19 cellular contexts compared by ENCODE assay signal in genomic region chr2:20300656-20301055, GRCh38. TPM values are rescaled to one million over a fixed set of nuclear protein-coding genes. Genes with fewer than 3 reads are reported as not detected.
DNase-seq lines count a peak whose midpoint lies in the region; ATAC-seq and TF ChIP-seq lines count a peak whose summit lies in the region.
"Had no signal": no experiment of that assay in that cellular context is flagged by ENCODE, and none has a peak within 500 bp of the region (broad histone marks: within the 10 kb centered on the region; RNA-seq: fewer than 3 reads in every experiment).

No MANE protein-coding gene starts in this region.

- peaks cover 10% of the 10 kb centered on the region for H3K4me1 Mint-ChIP-seq in stimulated activated naive CD8-positive, alpha-beta T cell treated with anti-CD3 and anti-CD28 coated beads, Interleukin-15, Interleukin-2, amounts not matched to agents 100 ng/mL and 50 ng/mL, for 24 hours (ENCODE audit: low read depth)
- H3K4me1 Mint-ChIP-seq in chondrocyte (ENCODE audit: low read depth) (peaks cover 38% of the 10 kb centered on the region), mesothelial cell of epicardium (peaks cover 17% of the 10 kb centered on the region), type B pancreatic cell (ENCODE audit: unreplicated experiment) (peaks cover 15% of the 10 kb centered on the region)
- H3K4me1 Mint-ChIP-seq: CD14-positive monocyte had no signal

- no peak for ATAC-seq in stimulated activated naive CD8-positive, alpha-beta T cell treated with anti-CD3 and anti-CD28 coated beads, Interleukin-15, Interleukin-2, amounts not matched to agents 100 U/mL and 50 U/mL, for 24 hours

- H3K4me3 Mint-ChIP-seq in stimulated activated naive CD8-positive, alpha-beta T cell treated with anti-CD3 and anti-CD28 coated beads, Interleukin-15, Interleukin-2, amounts not matched to agents 100 ng/mL and 50 ng/mL, for 24 hours, result no peak overlapping the region
- no peak overlapping the region for H3K4me3 Mint-ChIP-seq in chondrocyte (ENCODE audit: unreplicated experiment)
- no peak overlapping the region for H3K4me3 Mint-ChIP-seq in mesothelial cell of epicardium
- H3K4me3 Mint-ChIP-seq in type B pancreatic cell, result peak overlapping the region; percentile 21
- H3K4me3 Mint-ChIP-seq: CD14-positive monocyte had no signal

- no peak for DNase-seq in stimulated activated naive CD8-positive, alpha-beta T cell treated with anti-CD3 and anti-CD28 coated beads, Interleukin-15, Interleukin-2, amounts not matched to agents 100 U/mL and 50 U/mL, for 24 hours
- DNase-seq in chondrocyte (ENCODE audit: low spot score) (no peak), mesothelial cell of epicardium (ENCODE audit: low spot score in 2 of 2, unreplicated experiment in 2 of 2) (no peak), type B pancreatic cell (ENCODE audit: extremely low spot score, unreplicated experiment) (no peak), NCI-H187 treated with DMSO at 0.1 percent for 48 hours (lab: John Stamatoyannopoulos, UW) (no peak), GM13977 (ENCODE audit: low spot score) (no peak), NCI-H226 (no peak)
- DNase-seq: ACHN; AML-193; COR-L47; DMS153; EL; GM23248; NCI-H1930; NCI-H446 treated with DMSO at 0.1 percent for 48 hours; NK-92 treated with Interleukin-12 subunit alpha and Interleukin-12 subunit beta, amount 100 ng/mL, for 24 hours; SIG-M5 had no signal

- no peaks in the 10 kb centered on the region for H3K27me3 Mint-ChIP-seq in stimulated activated naive CD8-positive, alpha-beta T cell treated with anti-CD3 and anti-CD28 coated beads, Interleukin-15, Interleukin-2, amounts not matched to agents 100 ng/mL and 50 ng/mL, for 24 hours
- no peaks in the 10 kb centered on the region for H3K27me3 Mint-ChIP-seq in chondrocyte (ENCODE audit: low read depth)
- H3K27me3 Mint-ChIP-seq in mesothelial cell of epicardium (ENCODE audit: low read depth), result no peaks in the 10 kb centered on the region
- no peaks in the 10 kb centered on the region for H3K27me3 Mint-ChIP-seq in type B pancreatic cell

- TF ChIP-seq CTCF in chondrocyte (IDR thresholded peaks at IDR 0.05) (no peak), mesothelial cell of epicardium (IDR thresholded peaks at IDR 0.05; ENCODE audit: unreplicated experiment) (no peak), type B pancreatic cell (conservative IDR thresholded peaks at IDR 0.05) (no peak), GM13977 (IDR thresholded peaks at IDR 0.05; ENCODE audit: extremely low read depth, insufficient read depth, missing control alignments) (no peak)

- no peaks in the 10 kb centered on the region for H3K9me3 Mint-ChIP-seq in stimulated activated naive CD8-positive, alpha-beta T cell treated with anti-CD3 and anti-CD28 coated beads, Interleukin-15, Interleukin-2, amounts not matched to agents 100 ng/mL and 50 ng/mL, for 24 hours
- H3K9me3 Mint-ChIP-seq in chondrocyte (ENCODE audit: low read depth) (no peaks in the 10 kb centered on the region), mesothelial cell of epicardium (no peaks in the 10 kb centered on the region), type B pancreatic cell (no peaks in the 10 kb centered on the region)

- in situ Hi-C loops in GM13977 (cut with MboI; ENCODE audit: low pct_unique_long_range_greater_than_20kb, low sequenced_read_pairs, unreplicated experiment), result no loop called here

- H3K36me3 Mint-ChIP-seq in stimulated activated naive CD8-positive, alpha-beta T cell treated with anti-CD3 and anti-CD28 coated beads, Interleukin-15, Interleukin-2, amounts not matched to agents 100 ng/mL and 50 ng/mL, for 24 hours (ENCODE audit: low read depth), result peaks cover 62% of the 10 kb centered on the region
- H3K36me3 Mint-ChIP-seq in chondrocyte (ENCODE audit: low read depth) (peaks cover 11% of the 10 kb centered on the region), mesothelial cell of epicardium (peaks cover 17% of the 10 kb centered on the region), type B pancreatic cell (peaks cover 32% of the 10 kb centered on the region)

- H3K27ac Mint-ChIP-seq in stimulated activated naive CD8-positive, alpha-beta T cell treated with anti-CD3 and anti-CD28 coated beads, Interleukin-15, Interleukin-2, amounts not matched to agents 100 ng/mL and 50 ng/mL, for 24 hours, result peak overlapping the region; percentile 49
- H3K27ac Mint-ChIP-seq in chondrocyte (ENCODE audit: unreplicated experiment) (peak overlapping the region; percentile 17), mesothelial cell of epicardium (peak overlapping the region; percentile 45), type B pancreatic cell (peak overlapping the region; percentile 78)
- H3K27ac Mint-ChIP-seq: CD14-positive monocyte had no signal

RNA-seq across cellular contexts. Expression of gene PUM2, which starts 50.0 kb away (rescaled TPM):
- total RNA-seq in chondrocyte (67.7 to 73.1 TPM (median 70.0 TPM) in 3 replicates), mesothelial cell of epicardium (113 to 122 TPM (median 120 TPM) in 3 replicates), type B pancreatic cell (ENCODE audit: low replicate concordance) (98.5 and 112 TPM in 2 replicates)

Comparison
In these comparisons a context has a peak if more than half of its experiments do, and no peak if none do; other contexts are left out.
1. H3K27ac Mint-ChIP-seq: peak in every context shown above with its lines; median percentile 78 in type B pancreatic cell; 49 in stimulated activated naive CD8-positive, alpha-beta T cell treated with anti-CD3 and anti-CD28 coated beads, Interleukin-15, Interleukin-2, amounts not matched to agents 100 ng/mL and 50 ng/mL, for 24 hours; 45 in mesothelial cell of epicardium; 17 in chondrocyte.